ENCODE assay signal across 8 cellular contexts in genomic region chr1:87333692-87334347, GRCh38. TPM values are rescaled to one million over a fixed set of nuclear protein-coding genes. Genes with fewer than 3 reads are reported as not detected.
A peak's percentile ranks its signal among the peaks of the same experiment; 100 is the strongest.
DNase-seq lines count a peak whose midpoint lies in the region; ATAC-seq and TF ChIP-seq lines count a peak whose summit lies in the region.

No MANE protein-coding gene starts in this region.

- ATAC-seq in HG03066 (IDR thresholded peaks at IDR 0.05; ENCODE audit: low read depth, unreplicated experiment) (peak; percentile 17), upper lobe of right lung (no peak), HG03432 (IDR thresholded peaks at IDR 0.05; ENCODE audit: unreplicated experiment) (no peak)

- peak in 1 of 5 donors; percentile 36 for DNase-seq in CD8-positive, alpha-beta memory T cell
- DNase-seq in activated naive CD8-positive, alpha-beta T cell treated with anti-CD3 and anti-CD28 coated beads for 36 hours = peak; percentile 5
- DNase-seq in kidney epithelial cell (ENCODE audit: low read depth) (no peak), upper lobe of right lung (no peak), NCI-H526 treated with DMSO at 0.1 percent for 48 hours (lab: John Stamatoyannopoulos, UW) (no peak)
- DNase-seq in stimulated activated CD4-positive, alpha-beta T cell treated with anti-CD3 and anti-CD28 coated beads, Interleukin-12 subunit alpha, Interleukin-12 subunit beta, amount 100 ng/mL, for 4 hours = no peak

- intact Hi-C loops in upper lobe of right lung (cut with DNase I) = no loop called here

- peaks cover 3% of the 10 kb centered on the region for H3K36me3 ChIP-seq in CD8-positive, alpha-beta memory T cell (ENCODE audit: insufficient read depth, low read length)
- no peaks in the 10 kb centered on the region for H3K36me3 ChIP-seq in kidney epithelial cell (ENCODE audit: control insufficient read depth, insufficient read depth, low read length)
- H3K36me3 ChIP-seq in upper lobe of right lung = no peaks in the 10 kb centered on the region

- H3K36me3 Mint-ChIP-seq in CD8-positive, alpha-beta memory T cell = peaks cover 0 to 25% (median 5%) of the 10 kb centered on the region in 3 donors
- H3K36me3 Mint-ChIP-seq in activated naive CD8-positive, alpha-beta T cell treated with anti-CD3 and anti-CD28 coated beads for 36 hours = peaks cover 32% of the 10 kb centered on the region

- POLR2A ChIA-PET in CD8-positive, alpha-beta memory T cell (lab: Charles Lee) = no interaction called here

- peaks cover 51% of the 10 kb centered on the region for H3K4me1 ChIP-seq in CD8-positive, alpha-beta memory T cell (ENCODE audit: insufficient read depth, low read length)
- peaks cover 37% of the 10 kb centered on the region for H3K4me1 ChIP-seq in upper lobe of right lung

- H3K9me3 Mint-ChIP-seq in CD8-positive, alpha-beta memory T cell = no peaks in the 10 kb centered on the region
- no peaks in the 10 kb centered on the region for H3K9me3 Mint-ChIP-seq in activated naive CD8-positive, alpha-beta T cell treated with anti-CD3 and anti-CD28 coated beads for 36 hours

- CTCF ChIA-PET in CD8-positive, alpha-beta memory T cell (lab: Charles Lee) = interaction anchor here (0.8 to 2.9 kb wide), 3 partner anchors 8 to 630 kb away, joined by 3 to 15 read pairs (median 3); partner anchors contain the start of gene SH3GLB1

- H3K27me3 ChIP-seq in CD8-positive, alpha-beta memory T cell (ENCODE audit: insufficient read depth, low read length, poor library complexity, severe bottlenecking) = no peaks in the 10 kb centered on the region
- no peaks in the 10 kb centered on the region for H3K27me3 ChIP-seq in kidney epithelial cell (ENCODE audit: control insufficient read depth, insufficient read depth, low read length)
- H3K27me3 ChIP-seq in upper lobe of right lung = no peaks in the 10 kb centered on the region

- no peaks in the 10 kb centered on the region for H3K27me3 Mint-ChIP-seq in CD8-positive, alpha-beta memory T cell
- no peaks in the 10 kb centered on the region for H3K27me3 Mint-ChIP-seq in activated naive CD8-positive, alpha-beta T cell treated with anti-CD3 and anti-CD28 coated beads for 36 hours

- no peaks in the 10 kb centered on the region for H3K9me3 ChIP-seq in CD8-positive, alpha-beta memory T cell (ENCODE audit: low read length)
- H3K9me3 ChIP-seq in upper lobe of right lung = no peaks in the 10 kb centered on the region

- H3K4me3 Mint-ChIP-seq in CD8-positive, alpha-beta memory T cell = peak overlapping the region; percentile 85 to 95 (median 93)
- H3K4me3 Mint-ChIP-seq in activated naive CD8-positive, alpha-beta T cell treated with anti-CD3 and anti-CD28 coated beads for 36 hours = peak overlapping the region; percentile 85

- peak overlapping the region; percentile 72 to 98 (median 94) for H3K27ac Mint-ChIP-seq in CD8-positive, alpha-beta memory T cell
- peak overlapping the region; percentile 97 for H3K27ac Mint-ChIP-seq in activated naive CD8-positive, alpha-beta T cell treated with anti-CD3 and anti-CD28 coated beads for 36 hours

- TF ChIP-seq CTCF in kidney epithelial cell (IDR thresholded peaks at IDR 0.05; ENCODE audit: insufficient read depth, low read length, poor library complexity, severe bottlenecking) (no peak), upper lobe of right lung (IDR thresholded peaks at IDR 0.05) (no peak)

- peaks cover 65 to 82% (median 80%) of the 10 kb centered on the region in 3 donors for H3K4me1 Mint-ChIP-seq in CD8-positive, alpha-beta memory T cell
- H3K4me1 Mint-ChIP-seq in activated naive CD8-positive, alpha-beta T cell treated with anti-CD3 and anti-CD28 coated beads for 36 hours = peaks cover 59% of the 10 kb centered on the region

- peak overlapping the region; percentile 4 for H3K27ac ChIP-seq in CD8-positive, alpha-beta memory T cell (ENCODE audit: low read depth, low read length)
- peak overlapping the region; percentile 82 for H3K27ac ChIP-seq in upper lobe of right lung

- H3K4me3 ChIP-seq in CD8-positive, alpha-beta memory T cell (ENCODE audit: low read length) = peak overlapping the region; percentile 49
- H3K4me3 ChIP-seq in kidney epithelial cell (ENCODE audit: low read depth, low read length) = peak overlapping the region; percentile 63
- peak overlapping the region; percentile 77 for H3K4me3 ChIP-seq in upper lobe of right lung

RNA-seq across cellular contexts. Expression of gene LMO4, which starts 5.1 kb away (rescaled TPM):
- 10 to 100 TPM; 36.4 to 36.5 TPM for total RNA-seq in CD8-positive, alpha-beta memory T cell
- 23.2 TPM for polyA plus RNA-seq in CD8-positive, alpha-beta memory T cell
- 10 to 100 TPM; 29.7 to 32.8 TPM for total RNA-seq in activated naive CD8-positive, alpha-beta T cell treated with anti-CD3 and anti-CD28 coated beads for 36 hours
- total RNA-seq in kidney epithelial cell (38.7 and 43.5 TPM in 2 replicates), upper lobe of right lung (46.5 TPM)
